ENCODE assay signal across 8 cellular contexts in the genomic region with DNA sequence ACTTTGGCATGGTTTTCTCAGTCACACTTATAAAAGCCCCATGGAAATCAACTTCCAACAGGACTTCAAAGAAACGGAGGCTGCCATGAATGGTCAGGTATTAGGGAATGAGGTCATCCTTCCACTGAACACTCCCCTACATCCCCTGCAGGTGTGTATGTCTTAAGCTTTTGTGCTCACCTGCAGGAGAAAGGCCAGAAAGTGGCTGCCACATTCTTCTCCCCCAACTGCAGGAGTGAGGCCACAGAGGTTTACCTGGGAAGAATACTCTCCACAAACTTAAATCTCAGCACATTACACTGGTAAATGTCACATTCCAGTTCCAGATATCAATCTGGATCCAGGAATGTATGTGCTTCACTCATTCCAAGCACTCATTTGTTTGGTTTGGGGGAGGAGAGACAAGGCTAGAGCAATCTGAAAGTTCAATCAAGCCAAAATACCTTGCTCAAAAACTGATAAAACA.
DNase-seq lines count a peak whose midpoint lies in the region; ATAC-seq lines count a peak whose summit lies in the region.

No MANE protein-coding gene starts in this region.

- peaks cover 36% of the 10 kb centered on the region for H3K4me1 ChIP-seq in effector memory CD4-positive, alpha-beta T cell (ENCODE audit: control insufficient read depth, insufficient read depth, low read length, poor library complexity, severe bottlenecking)
- peaks cover 23% of the 10 kb centered on the region for H3K4me1 ChIP-seq in neuron (ENCODE audit: insufficient read depth, low read length)

- no peak overlapping the region for H3K4me3 ChIP-seq in effector memory CD4-positive, alpha-beta T cell (ENCODE audit: insufficient read depth, low read depth, low read length, poor library complexity, severe bottlenecking)
- H3K4me3 ChIP-seq in neuron (ENCODE audit: low read length) = peak overlapping the region; percentile 30

- H3K9me3 ChIP-seq in effector memory CD4-positive, alpha-beta T cell (ENCODE audit: control insufficient read depth, low read length) = no peaks in the 10 kb centered on the region
- no peaks in the 10 kb centered on the region for H3K9me3 ChIP-seq in neuron (ENCODE audit: low read length)

- H3K27ac ChIP-seq in effector memory CD4-positive, alpha-beta T cell (ENCODE audit: insufficient read depth, low read length, poor library complexity, severe bottlenecking) = peak overlapping the region; percentile 16

- no peak overlapping the region for H2AFZ ChIP-seq in neuron (ENCODE audit: low read depth, low read length)

- no peaks in the 10 kb centered on the region for H3K27me3 ChIP-seq in effector memory CD4-positive, alpha-beta T cell (replicated peaks; ENCODE audit: control insufficient read depth, insufficient read depth, low read length, poor library complexity, severe bottlenecking)
- H3K27me3 ChIP-seq in neuron (ENCODE audit: insufficient read depth, low read length) = no peaks in the 10 kb centered on the region

- ATAC-seq in HG03139 (IDR thresholded peaks at IDR 0.05; ENCODE audit: unreplicated experiment) = no peak

- H3K36me3 ChIP-seq in effector memory CD4-positive, alpha-beta T cell (ENCODE audit: control insufficient read depth, insufficient read depth, low read length) = no peaks in the 10 kb centered on the region
- H3K36me3 ChIP-seq in neuron (ENCODE audit: insufficient read depth, low read length) = no peaks in the 10 kb centered on the region

- DNase-seq in EH (ENCODE audit: low read depth) (peak; percentile 70), NCI-H69 (lab: John Stamatoyannopoulos, UW) (peak; percentile 77), NCI-H2196 (lab: John Stamatoyannopoulos, UW; ENCODE audit: unreplicated experiment) (no peak), COLO668 (lab: John Stamatoyannopoulos, UW; ENCODE audit: unreplicated experiment) (no peak)
- DNase-seq in effector memory CD4-positive, alpha-beta T cell = no peak
- no peak for DNase-seq in stimulated activated CD4-positive, alpha-beta T cell treated with anti-CD3 and anti-CD28 coated beads, Interleukin-4, amount 100 ng/mL, for 4 hours

Comparison
In these comparisons a context has a peak if more than half of its experiments do, and no peak if none do; other contexts are left out.
1. DNase-seq: peak in EH (single experiment) and NCI-H69 (single experiment); none in effector memory CD4-positive, alpha-beta T cell (0 of 3), NCI-H2196 (single experiment), COLO668 (single experiment) and stimulated activated CD4-positive, alpha-beta T cell treated with anti-CD3 and anti-CD28 coated beads, Interleukin-4, amount 100 ng/mL, for 4 hours (0 of 2).